In the genomic region with DNA sequence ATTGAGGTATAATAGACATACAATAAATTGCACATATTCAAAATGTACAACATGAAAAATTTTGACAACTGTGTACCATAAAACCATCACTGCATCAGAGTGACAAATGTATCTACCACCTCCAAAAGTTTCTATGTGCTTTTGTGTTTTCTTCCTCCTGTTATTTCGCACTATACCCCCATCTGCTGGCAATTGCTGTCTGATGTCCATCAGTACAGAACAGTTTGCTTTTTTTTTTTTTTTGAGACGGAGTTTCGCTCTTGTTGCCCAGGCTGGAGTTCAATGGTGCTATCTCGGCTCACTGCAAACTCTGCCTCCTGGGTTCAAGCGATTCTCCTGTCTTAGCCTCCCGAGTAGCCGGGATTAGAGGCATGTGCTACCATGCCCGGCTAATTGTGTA, we compare ENCODE assay signal across 17 cellular contexts.
DNase-seq lines count a peak whose midpoint lies in the region; ATAC-seq and TF ChIP-seq lines count a peak whose summit lies in the region.
"Had no signal": no experiment of that assay in that cellular context is flagged by ENCODE, and none has a peak within 500 bp of the region (broad histone marks: within the 10 kb centered on the region; RNA-seq: fewer than 3 reads in every experiment).

No MANE protein-coding gene starts in this region.

- no peaks in the 10 kb centered on the region for H3K79me2 ChIP-seq in SK-N-SH (ENCODE audit: insufficient read depth)

- POLR2A ChIA-PET in SK-N-SH (lab: Yijun Ruan, JAX), result no interaction called here

- ATAC-seq in HG03432 (IDR thresholded peaks at IDR 0.05; ENCODE audit: unreplicated experiment), result no peak
- no peak for ATAC-seq in GM18517 (IDR thresholded peaks at IDR 0.05; ENCODE audit: unreplicated experiment)
- ATAC-seq: psoas muscle; stimulated activated naive B cell treated with anti-CD40 and anti-IgM and Interleukin-4, amounts not matched to agents 10 μg/mL and 1 μg/mL and 100 μg/mL, for 72 hours had no signal

- H3K4me2 ChIP-seq in SK-N-SH, result no peak overlapping the region

- H2AFZ ChIP-seq in SK-N-SH (ENCODE audit: low read depth), result no peak overlapping the region; the same call in 1 of the 2 replicates

- CTCF ChIA-PET in SK-N-SH (lab: Yijun Ruan, JAX), result no interaction called here

- no peaks in the 10 kb centered on the region for H3K9me2 ChIP-seq in SK-N-SH

- peak; percentile 6 for DNase-seq in AG08396 (ENCODE audit: low spot score)
- DNase-seq in HFFc6, result peak; percentile 15
- peak; percentile 20 for DNase-seq in SK-N-SH
- peak; percentile 4 for DNase-seq in fibroblast of villous mesenchyme (ENCODE audit: low read depth)
- DNase-seq in activated naive CD4-positive, alpha-beta T cell treated with anti-CD3 and anti-CD28 coated beads, Interleukin-2, amount 50 U/mL, for 16 hours, result no peak
- DNase-seq in cardiac septum (ENCODE audit: low spot score), result no peak
- DNase-seq: CD4-positive, CD25-positive, alpha-beta regulatory T cell; midbrain; NCI-H1417 treated with DMSO at 0.1 percent for 48 hours; NCI-H748 treated with DMSO at 0.1 percent for 48 hours; psoas muscle; stimulated activated CD4-positive, alpha-beta T cell treated with anti-CD3 and anti-CD28 coated beads, Interleukin-2, amount 100 ng/mL, for 48 hours; stimulated activated naive B cell treated with anti-CD40 and anti-IgM and Interleukin-4, amounts not matched to agents 10 μg/mL and 1 μg/mL and 100 μg/mL, for 72 hours; SW 1271 had no signal

- no peaks in the 10 kb centered on the region for H3K9me3 Mint-ChIP-seq in HFFc6

- no peak overlapping the region for H3K9ac ChIP-seq in SK-N-SH

- TF ChIP-seq RAD21 in SK-N-SH (IDR thresholded peaks at IDR 0.05; ENCODE audit: low read length), result peak; percentile 4; the same call in 1 of the 2 replicates

- H3K36me3 Mint-ChIP-seq in HFFc6 (ENCODE audit: low read depth), result no peaks in the 10 kb centered on the region; the same call in 1 of the 2 replicates
- H3K36me3 Mint-ChIP-seq: CD4-positive, CD25-positive, alpha-beta regulatory T cell; stimulated activated naive B cell treated with anti-CD40 and anti-IgM and Interleukin-4, amounts not matched to agents 10 μg/mL and 1 μg/mL and 100 μg/mL, for 72 hours had no signal

- H3K27ac ChIP-seq in SK-N-SH (ENCODE audit: low read depth in 2 of 2, low read length in 1 of 2), result no peak overlapping the region
- H3K27ac ChIP-seq: cardiac muscle cell, psoas muscle had no signal

- no peak overlapping the region for H3K4me3 Mint-ChIP-seq in HFFc6
- H3K4me3 Mint-ChIP-seq: CD4-positive, CD25-positive, alpha-beta regulatory T cell; stimulated activated naive B cell treated with anti-CD40 and anti-IgM and Interleukin-4, amounts not matched to agents 10 μg/mL and 1 μg/mL and 100 μg/mL, for 72 hours had no signal

- H3K4me1 Mint-ChIP-seq in HFFc6 (ENCODE audit: low read depth), result peaks cover 10% of the 10 kb centered on the region; the same call in 1 of the 2 replicates
- H3K4me1 Mint-ChIP-seq: CD4-positive, CD25-positive, alpha-beta regulatory T cell; stimulated activated naive B cell treated with anti-CD40 and anti-IgM and Interleukin-4, amounts not matched to agents 10 μg/mL and 1 μg/mL and 100 μg/mL, for 72 hours had no signal

- no peaks in the 10 kb centered on the region for H3K36me3 ChIP-seq in SK-N-SH (replicated peaks in 1 of 2; ENCODE audit: control insufficient read depth in 1 of 2, insufficient read depth in 2 of 2, low read length in 1 of 2)
- H3K36me3 ChIP-seq: cardiac muscle cell had no signal

- H3K9me3 ChIP-seq in SK-N-SH, result no peaks in the 10 kb centered on the region
- H3K9me3 ChIP-seq: psoas muscle had no signal

- intact Hi-C loops in cardiac septum (cut with DNase I), result no loop called here

- no peaks in the 10 kb centered on the region for H3F3A ChIP-seq in SK-N-SH (replicated peaks; ENCODE audit: insufficient read depth)

- H3K27ac Mint-ChIP-seq in HFFc6, result no peak overlapping the region
- H3K27ac Mint-ChIP-seq: CD4-positive, CD25-positive, alpha-beta regulatory T cell; stimulated activated naive B cell treated with anti-CD40 and anti-IgM and Interleukin-4, amounts not matched to agents 10 μg/mL and 1 μg/mL and 100 μg/mL, for 72 hours had no signal

- H3K27me3 Mint-ChIP-seq in HFFc6 (ENCODE audit: insufficient read depth), result no peaks in the 10 kb centered on the region; the same call in 1 of the 2 replicates
- H3K27me3 Mint-ChIP-seq: CD4-positive, CD25-positive, alpha-beta regulatory T cell; stimulated activated naive B cell treated with anti-CD40 and anti-IgM and Interleukin-4, amounts not matched to agents 10 μg/mL and 1 μg/mL and 100 μg/mL, for 72 hours had no signal

- no peaks in the 10 kb centered on the region for H3K27me3 ChIP-seq in SK-N-SH (ENCODE audit: insufficient read depth)
- H3K27me3 ChIP-seq: cardiac muscle cell had no signal

- no peaks in the 10 kb centered on the region; a peak in 2 of 4 replicates for H3K4me1 ChIP-seq in SK-N-SH (ENCODE audit: control insufficient read depth in 1 of 2, insufficient read depth in 2 of 2, low read depth in 1 of 2, low read length in 1 of 2)
- H3K4me1 ChIP-seq: psoas muscle had no signal

- WGBS in SK-N-SH (ENCODE audit: low lambda C conversion rate), result 25% methylated on average over 8 of the region's 8 CpGs

- peak; percentile 63 for TF ChIP-seq CTCF in HFFc6 (IDR thresholded peaks at IDR 0.05)
- peak; percentile 49 for TF ChIP-seq CTCF in SK-N-SH (IDR thresholded peaks at IDR 0.05)
- peak; percentile 22 for TF ChIP-seq CTCF in fibroblast of villous mesenchyme (IDR thresholded peaks at IDR 0.05; ENCODE audit: insufficient read depth, low read depth, low read length)

- no peak for TF ChIP-seq EP300 in SK-N-SH (IDR thresholded peaks at IDR 0.05; ENCODE audit: borderline replicate concordance in 1 of 2, low read depth in 1 of 2, low read length in 1 of 2)

- H4K20me1 ChIP-seq in SK-N-SH (ENCODE audit: insufficient read depth), result no peaks in the 10 kb centered on the region

- no peak overlapping the region for H3K4me3 ChIP-seq in SK-N-SH (ENCODE audit: low read depth in 2 of 2, low read length in 1 of 2)
- H3K4me3 ChIP-seq in fibroblast of villous mesenchyme (ENCODE audit: low read depth, low read length), result no peak overlapping the region
- H3K4me3 ChIP-seq: cardiac muscle cell, psoas muscle had no signal

TF ChIP-seq in SK-N-SH, 30 proteins besides CTCF, POLR2A, EP300 and RAD21:
- no peak for TF ChIP-seq MEF2A (IDR thresholded peaks at IDR 0.05; ENCODE audit: borderline replicate concordance, low read depth)
- no peak for TF ChIP-seq ZBTB33 (IDR thresholded peaks at IDR 0.05; ENCODE audit: borderline replicate concordance, low read depth)

Comparison
In these comparisons a context has a peak if more than half of its experiments do, and no peak if none do; other contexts are left out.
1. DNase-seq: peak in AG08396 (single experiment), HFFc6 (single experiment), SK-N-SH (single experiment) and fibroblast of villous mesenchyme (single experiment); none in activated naive CD4-positive, alpha-beta T cell treated with anti-CD3 and anti-CD28 coated beads, Interleukin-2, amount 50 U/mL, for 16 hours (single experiment) and cardiac septum (single experiment).
2. Peak in every context shown above with its lines, with median percentiles within 50 percentile points of each other: CTCF ChIP-seq.